ENCODE assay signal across 1 cellular context in the genomic region with DNA sequence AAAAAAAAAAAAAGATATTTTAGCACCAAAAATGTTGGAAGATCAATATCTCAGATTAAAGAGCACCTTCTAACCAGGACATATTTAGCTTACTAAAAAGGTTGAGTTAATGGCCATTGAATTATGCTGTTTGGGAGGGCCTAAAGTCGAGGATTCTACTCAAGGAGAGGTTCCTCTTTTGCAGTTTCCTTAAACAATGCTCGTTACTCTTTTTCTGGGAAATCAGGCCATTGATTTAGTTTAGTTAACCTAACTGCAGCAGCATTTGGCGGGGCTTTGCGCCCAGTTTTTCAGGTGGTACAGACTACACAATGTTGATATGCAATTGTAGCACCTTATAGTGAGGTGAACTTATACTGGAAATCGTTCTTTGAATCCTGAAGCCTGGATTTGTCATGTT.
TF ChIP-seq lines count a peak whose summit lies in the region.

No MANE protein-coding gene starts in this region.

TF ChIP-seq in K562, 482 proteins besides CTCF, POLR2A, EP300 and RAD21 (continued from another document):
- TF ChIP-seq, protein P1, sequence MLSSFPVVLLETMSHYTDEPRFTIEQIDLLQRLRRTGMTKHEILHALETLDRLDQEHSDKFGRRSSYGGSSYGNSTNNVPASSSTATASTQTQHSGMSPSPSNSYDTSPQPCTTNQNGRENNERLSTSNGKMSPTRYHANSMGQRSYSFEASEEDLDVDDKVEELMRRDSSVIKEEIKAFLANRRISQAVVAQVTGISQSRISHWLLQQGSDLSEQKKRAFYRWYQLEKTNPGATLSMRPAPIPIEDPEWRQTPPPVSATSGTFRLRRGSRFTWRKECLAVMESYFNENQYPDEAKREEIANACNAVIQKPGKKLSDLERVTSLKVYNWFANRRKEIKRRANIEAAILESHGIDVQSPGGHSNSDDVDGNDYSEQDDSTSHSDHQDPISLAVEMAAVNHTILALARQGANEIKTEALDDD (IDR thresholded peaks at IDR 0.05), result peak; percentile 81; the same call in 1 of the 2 replicates
- TF ChIP-seq KAT7 (CRISPR knock-in tag; IDR thresholded peaks at IDR 0.05; ENCODE audit: borderline replicate concordance) (0 out of 2 replicates have a peak, but pooled peaks have one; percentile 50), SPI1 (IDR thresholded peaks at IDR 0.05; ENCODE audit: borderline replicate concordance, low read depth, low read length) (peak; percentile 50; the same call in 1 of the 2 replicates), ARNT (IDR thresholded peaks at IDR 0.05) (no peak)
